Comparison of ENCODE assay signal across 26 cellular contexts in the genomic region with DNA sequence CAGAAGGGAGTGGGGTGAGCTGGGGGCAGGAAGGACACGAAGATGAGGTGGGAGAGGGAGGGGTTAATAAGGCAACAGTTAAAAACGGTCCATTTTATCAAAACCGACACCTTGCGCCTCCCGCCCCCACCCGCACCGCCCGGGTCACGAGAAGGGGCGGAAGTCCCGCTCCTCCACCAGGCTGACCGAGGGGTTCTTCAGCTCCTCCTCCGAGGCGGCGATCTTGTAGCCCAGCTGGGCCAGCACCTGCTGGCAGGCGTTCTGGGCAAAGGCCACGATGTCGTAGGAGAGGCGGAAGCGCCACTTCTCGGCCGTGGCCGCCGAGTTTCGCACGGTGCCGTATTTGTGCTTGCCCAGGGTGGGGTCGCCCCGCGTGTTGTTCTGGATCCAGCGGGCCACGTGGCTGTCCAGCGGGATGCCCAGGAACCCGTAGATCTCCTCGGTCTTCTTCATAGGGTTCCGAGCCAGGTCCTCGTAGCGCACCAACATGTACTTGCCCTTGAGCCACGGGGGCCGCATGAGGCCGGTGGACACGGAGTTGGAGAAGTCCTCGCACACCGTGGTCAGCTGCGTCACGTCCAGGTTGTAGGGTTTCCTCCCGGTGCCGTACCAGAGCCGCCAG. TPM values are rescaled to one million over a fixed set of nuclear protein-coding genes. Genes with fewer than 3 reads are reported as not detected.
"Had no signal": no experiment of that assay in that cellular context is flagged by ENCODE, and none has a peak within 500 bp of the region (broad histone marks: within the 10 kb centered on the region; RNA-seq: fewer than 3 reads in every experiment).

No MANE protein-coding gene starts in this region.

- H3K36me3 Mint-ChIP-seq: activated CD4-positive, alpha-beta memory T cell treated with anti-CD3 and anti-CD28 coated beads for 36 hours had no signal

- H3K4me3 ChIP-seq: esophagus muscularis mucosa, lower lobe of right lung, right lobe of liver had no signal

- H3K27ac ChIP-seq: esophagus muscularis mucosa, foreskin keratinocyte, lower lobe of right lung, right lobe of liver had no signal

- DNase-seq: activated CD4-positive, alpha-beta memory T cell treated with anti-CD3 and anti-CD28 coated beads for 36 hours; activated CD4-positive, alpha-beta T cell treated with anti-CD3 and anti-CD28 coated beads, Interleukin-2, amount 10 ng/mL, durations not matched to agents 24 days and 14 days; activated CD4-positive, CD25-positive, alpha-beta regulatory T cell treated with anti-CD3 and anti-CD28 coated beads, Interleukin-2, amount 50 U/mL, for 72 hours; activated gamma-delta T cell treated with Interleukin-2 at 50 U/mL for 16 hours; activated naive CD4-positive, alpha-beta T cell treated with anti-CD3 and anti-CD28 coated beads, Interleukin-2, amount 50 U/mL, for 16 hours; activated T-cell treated with anti-CD3 and anti-CD28 coated beads for 4 hours; amniotic stem cell; central memory CD4-positive, alpha-beta T cell; foreskin keratinocyte; kidney glomerular epithelial cell; lower lobe of right lung; mesenchymal stem cell; nucleus accumbens; stimulated activated CD4-positive, alpha-beta T cell treated with anti-CD3 and anti-CD28 coated beads, Interleukin-12 subunit alpha, Interleukin-12 subunit beta, amount 100 ng/mL, for 4 hours; stimulated activated CD4-positive, alpha-beta T cell treated with anti-CD3 and anti-CD28 coated beads, Interleukin-4, amount 100 ng/mL, for 1 hour; stimulated activated naive CD8-positive, alpha-beta T cell treated with anti-CD3 and anti-CD28 coated beads, Interleukin-15, Interleukin-2, amounts not matched to agents 100 U/mL and 50 U/mL, for 24 hours; T-helper 2 cell had no signal

- H3K27me3 ChIP-seq: right lobe of liver had no signal

- H3K4me1 ChIP-seq: foreskin keratinocyte, right lobe of liver had no signal

- H3K27ac Mint-ChIP-seq: activated CD4-positive, alpha-beta memory T cell treated with anti-CD3 and anti-CD28 coated beads for 36 hours; activated CD4-positive, alpha-beta T cell treated with anti-CD3 and anti-CD28 coated beads, Interleukin-2, amount 10 ng/mL, durations not matched to agents 24 days and 14 days; activated T-helper 1 cell treated with anti-CD3 and anti-CD28 coated beads, Interleukin-12 subunit alpha, Interleukin-12 subunit beta, Interleukin-2, Interleukin-4 antibody, amounts not matched to agents 30 ng/mL and 10 ng/mL and 1 ng/mL, durations not matched to agents 14 hours and 24 hours and 36 hours; endodermal cell; nephron; type B pancreatic cell had no signal

- H3K4me3 Mint-ChIP-seq: activated CD4-positive, alpha-beta memory T cell treated with anti-CD3 and anti-CD28 coated beads for 36 hours; activated CD4-positive, alpha-beta T cell treated with anti-CD3 and anti-CD28 coated beads, Interleukin-2, amount 10 ng/mL, durations not matched to agents 24 days and 14 days; activated T-helper 1 cell treated with anti-CD3 and anti-CD28 coated beads, Interleukin-12 subunit alpha, Interleukin-12 subunit beta, Interleukin-2, Interleukin-4 antibody, amounts not matched to agents 30 ng/mL and 10 ng/mL and 1 ng/mL, durations not matched to agents 14 hours and 24 hours and 36 hours; endodermal cell; nephron; type B pancreatic cell had no signal

- ATAC-seq: foreskin keratinocyte; left lobe of liver; lower lobe of right lung; right lobe of liver; stimulated activated naive CD8-positive, alpha-beta T cell treated with anti-CD3 and anti-CD28 coated beads, Interleukin-15, Interleukin-2, amounts not matched to agents 100 U/mL and 50 U/mL, for 24 hours had no signal

- FAIRE-seq: astrocyte had no signal

- H3K9me3 Mint-ChIP-seq: activated CD4-positive, alpha-beta memory T cell treated with anti-CD3 and anti-CD28 coated beads for 36 hours; activated CD4-positive, alpha-beta T cell treated with anti-CD3 and anti-CD28 coated beads, Interleukin-2, amount 10 ng/mL, durations not matched to agents 24 days and 14 days; activated T-helper 1 cell treated with anti-CD3 and anti-CD28 coated beads, Interleukin-12 subunit alpha, Interleukin-12 subunit beta, Interleukin-2, Interleukin-4 antibody, amounts not matched to agents 30 ng/mL and 10 ng/mL and 1 ng/mL, durations not matched to agents 14 hours and 24 hours and 36 hours; endodermal cell; nephron; type B pancreatic cell had no signal

- H3K36me3 ChIP-seq: lower lobe of right lung, right lobe of liver had no signal

- H3K9me3 ChIP-seq: esophagus muscularis mucosa, lower lobe of right lung, right lobe of liver had no signal

RNA-seq across cellular contexts. Expression of gene CHST1, which starts 15.8 kb away (rescaled TPM):
- total RNA-seq: foreskin keratinocyte, mononuclear cell had no signal
- polyA plus RNA-seq: foreskin keratinocyte had no signal
